In genomic region chr19:27920774-27921173, GRCh38 we compare ENCODE assay signal across 3 cellular contexts.
"Had no signal": no experiment of that assay in that cellular context is flagged by ENCODE, and none has a peak within 500 bp of the region (broad histone marks: within the 10 kb centered on the region; RNA-seq: fewer than 3 reads in every experiment).

No MANE protein-coding gene starts in this region.

- DNase-seq: GDM1, GF-D8 had no signal

- H3K4me3 ChIP-seq: GM12878 had no signal
